Comparison of ENCODE assay signal across 2 cellular contexts in genomic region chr1:213796525-213796924, GRCh38.
TF ChIP-seq lines count a peak whose summit lies in the region.

No MANE protein-coding gene starts in this region.

TF ChIP-seq in liver, 16 proteins besides CTCF, POLR2A, EP300 and RAD21 (continued from another document):
- TF ChIP-seq REST (IDR thresholded peaks at IDR 0.05) (no peak), HNF4A (conservative IDR thresholded peaks at IDR 0.05) (peak; percentile 80 to 86), HNF4G (IDR thresholded peaks at IDR 0.05) (peak; percentile 24)

TF ChIP-seq in HepG2, 621 proteins besides CTCF, POLR2A, EP300 and RAD21 (continued from another document):
- TF ChIP-seq FOXP1 (IDR thresholded peaks at IDR 0.05) (no peak), FOXP1 (CRISPR knock-in tag; IDR thresholded peaks at IDR 0.05) (no peak), DNMT1 (CRISPR knock-in tag; IDR thresholded peaks at IDR 0.05) (no peak), SALL2 (CRISPR knock-in tag; IDR thresholded peaks at IDR 0.05) (no peak), ZC3H13 (CRISPR knock-in tag; IDR thresholded peaks at IDR 0.05) (no peak)
